In the genomic region with DNA sequence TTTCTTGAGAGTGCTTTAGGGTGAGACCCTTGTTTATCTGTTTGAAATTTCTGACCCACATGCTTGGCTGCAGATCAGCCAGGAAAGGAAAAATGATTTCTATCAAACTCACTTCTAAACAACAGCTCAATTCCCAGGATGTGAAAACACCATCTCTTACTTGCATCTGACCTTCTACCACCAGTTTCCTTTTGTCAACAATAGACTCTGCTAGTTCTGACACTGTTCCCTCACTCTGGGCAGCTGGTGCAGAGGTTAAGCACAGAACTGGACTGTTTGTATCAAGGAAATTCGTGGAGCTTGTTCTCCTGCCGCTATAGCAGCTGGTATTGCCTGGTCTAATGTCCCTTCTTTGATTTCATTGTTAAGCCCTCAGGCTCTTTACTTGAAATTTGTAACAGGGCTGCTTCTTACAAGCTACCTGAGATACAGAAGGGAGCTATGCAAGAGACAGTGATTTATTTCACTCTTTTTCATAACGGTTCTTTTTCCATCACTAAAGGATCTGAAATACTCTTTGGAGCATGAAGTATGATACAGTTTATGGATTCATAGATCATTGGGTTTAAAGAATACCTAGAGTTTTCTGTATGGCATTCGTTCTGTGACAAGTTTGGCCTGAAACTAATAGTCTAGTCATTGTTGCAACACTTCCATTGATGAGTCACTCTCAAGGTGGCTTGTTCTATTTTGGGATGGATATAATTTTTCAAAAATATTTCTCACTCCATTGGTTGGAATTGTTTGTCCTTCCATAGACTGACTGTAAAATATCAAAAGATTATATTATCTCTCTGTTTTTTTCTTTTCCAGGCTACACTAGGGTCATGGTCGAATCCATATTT, we compare ENCODE assay signal across 1 cellular context.
TF ChIP-seq lines count a peak whose summit lies in the region.

No MANE protein-coding gene starts in this region.

TF ChIP-seq in SK-N-SH treated with all-trans-retinoic acid at 6 μM for 48 hours, 23 proteins besides CTCF, POLR2A, EP300 and RAD21 (continued from another document):
- TF ChIP-seq, protein P1, sequence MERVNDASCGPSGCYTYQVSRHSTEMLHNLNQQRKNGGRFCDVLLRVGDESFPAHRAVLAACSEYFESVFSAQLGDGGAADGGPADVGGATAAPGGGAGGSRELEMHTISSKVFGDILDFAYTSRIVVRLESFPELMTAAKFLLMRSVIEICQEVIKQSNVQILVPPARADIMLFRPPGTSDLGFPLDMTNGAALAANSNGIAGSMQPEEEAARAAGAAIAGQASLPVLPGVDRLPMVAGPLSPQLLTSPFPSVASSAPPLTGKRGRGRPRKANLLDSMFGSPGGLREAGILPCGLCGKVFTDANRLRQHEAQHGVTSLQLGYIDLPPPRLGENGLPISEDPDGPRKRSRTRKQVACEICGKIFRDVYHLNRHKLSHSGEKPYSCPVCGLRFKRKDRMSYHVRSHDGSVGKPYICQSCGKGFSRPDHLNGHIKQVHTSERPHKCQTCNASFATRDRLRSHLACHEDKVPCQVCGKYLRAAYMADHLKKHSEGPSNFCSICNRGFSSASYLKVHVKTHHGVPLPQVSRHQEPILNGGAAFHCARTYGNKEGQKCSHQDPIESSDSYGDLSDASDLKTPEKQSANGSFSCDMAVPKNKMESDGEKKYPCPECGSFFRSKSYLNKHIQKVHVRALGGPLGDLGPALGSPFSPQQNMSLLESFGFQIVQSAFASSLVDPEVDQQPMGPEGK (CRISPR knock-in tag; IDR thresholded peaks at IDR 0.05; ENCODE audit: borderline replicate concordance), result no peak
- TF ChIP-seq CSDC2 (CRISPR knock-in tag; IDR thresholded peaks at IDR 0.05) (no peak), ZNF70 (CRISPR knock-in tag; IDR thresholded peaks at IDR 0.05) (no peak), ZFP30 (CRISPR knock-in tag; IDR thresholded peaks at IDR 0.05) (no peak), GLIS3 (CRISPR knock-in tag; IDR thresholded peaks at IDR 0.05) (no peak), SNAI2 (CRISPR knock-in tag; IDR thresholded peaks at IDR 0.05) (no peak), TSHZ2 (CRISPR knock-in tag; IDR thresholded peaks at IDR 0.05) (no peak)
